In the genomic region with DNA sequence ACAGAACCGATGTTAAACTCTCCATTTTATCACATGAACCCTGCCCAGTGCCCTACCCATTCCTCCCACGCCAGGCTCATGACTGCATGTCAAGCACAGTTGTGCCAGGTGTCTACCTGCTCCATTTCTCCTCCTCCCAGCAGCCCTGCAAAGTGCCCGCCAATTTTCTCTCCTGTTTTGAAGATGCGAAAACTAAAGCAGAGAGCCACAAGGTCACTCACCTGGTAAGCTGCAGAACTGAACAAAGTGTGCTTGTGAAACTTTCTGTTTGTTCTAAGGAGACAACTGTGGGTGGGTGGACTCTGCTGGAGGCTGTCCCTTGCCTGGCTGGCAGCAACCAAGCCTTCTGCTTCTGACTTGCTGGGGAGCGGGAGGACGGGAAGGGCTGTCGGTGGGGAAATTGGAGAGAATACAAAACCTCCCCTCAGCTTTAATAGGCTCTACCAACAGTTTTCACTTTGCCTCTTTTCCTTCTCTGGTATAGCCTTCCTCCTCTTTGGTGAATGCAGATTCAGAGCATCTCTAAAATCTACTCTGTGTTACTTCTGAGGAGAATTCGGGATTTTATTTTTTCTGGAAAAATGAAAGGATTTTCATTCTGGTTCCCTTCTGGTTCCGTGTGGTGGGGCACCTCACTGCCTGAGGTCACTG, we compare ENCODE assay signal across 2 cellular contexts.
TF ChIP-seq lines count a peak whose summit lies in the region.

No MANE protein-coding gene starts in this region.

TF ChIP-seq in HEK293, 187 proteins besides CTCF, POLR2A, EP300 and RAD21:
- TF ChIP-seq, protein P1, sequence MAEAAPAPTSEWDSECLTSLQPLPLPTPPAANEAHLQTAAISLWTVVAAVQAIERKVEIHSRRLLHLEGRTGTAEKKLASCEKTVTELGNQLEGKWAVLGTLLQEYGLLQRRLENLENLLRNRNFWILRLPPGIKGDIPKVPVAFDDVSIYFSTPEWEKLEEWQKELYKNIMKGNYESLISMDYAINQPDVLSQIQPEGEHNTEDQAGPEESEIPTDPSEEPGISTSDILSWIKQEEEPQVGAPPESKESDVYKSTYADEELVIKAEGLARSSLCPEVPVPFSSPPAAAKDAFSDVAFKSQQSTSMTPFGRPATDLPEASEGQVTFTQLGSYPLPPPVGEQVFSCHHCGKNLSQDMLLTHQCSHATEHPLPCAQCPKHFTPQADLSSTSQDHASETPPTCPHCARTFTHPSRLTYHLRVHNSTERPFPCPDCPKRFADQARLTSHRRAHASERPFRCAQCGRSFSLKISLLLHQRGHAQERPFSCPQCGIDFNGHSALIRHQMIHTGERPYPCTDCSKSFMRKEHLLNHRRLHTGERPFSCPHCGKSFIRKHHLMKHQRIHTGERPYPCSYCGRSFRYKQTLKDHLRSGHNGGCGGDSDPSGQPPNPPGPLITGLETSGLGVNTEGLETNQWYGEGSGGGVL (tag by site-specific recombination; IDR thresholded peaks at IDR 0.05): no peak
- TF ChIP-seq ZFHX2 (tag by site-specific recombination; conservative IDR thresholded peaks at IDR 0.05) (peak; percentile 55), ZNF660 (tag by site-specific recombination; IDR thresholded peaks at IDR 0.05) (no peak), ZSCAN16 (tag by site-specific recombination; IDR thresholded peaks at IDR 0.05) (no peak), ZNF132 (tag by site-specific recombination; IDR thresholded peaks at IDR 0.05; ENCODE audit: borderline replicate concordance) (no peak), EGR2 (tag by site-specific recombination; IDR thresholded peaks at IDR 0.05; ENCODE audit: low read depth) (0 out of 2 replicates have a peak, but pooled peaks have one; percentile 23)

TF ChIP-seq in HepG2, 621 proteins besides CTCF, POLR2A, EP300 and RAD21 (continues in another document):
- TF ChIP-seq MATR3 (CRISPR knock-in tag; IDR thresholded peaks at IDR 0.05) (no peak), ZNF614 (CRISPR knock-in tag; IDR thresholded peaks at IDR 0.05; ENCODE audit: borderline replicate concordance) (peak; percentile 77; the same call in 1 of the 2 replicates), ADNP (CRISPR knock-in tag; IDR thresholded peaks at IDR 0.05) (no peak), PTBP1 (IDR thresholded peaks at IDR 0.05; ENCODE audit: low read depth, low read length, poor library complexity, severe bottlenecking) (no peak), BHLHE40 (IDR thresholded peaks at IDR 0.05; ENCODE audit: low read length) (no peak), ZNF782 (CRISPR knock-in tag; IDR thresholded peaks at IDR 0.05; ENCODE audit: borderline replicate concordance) (peak; percentile 24; the same call in 1 of the 2 replicates), RBFOX2 (IDR thresholded peaks at IDR 0.05; ENCODE audit: low read depth, low read length) (no peak), RFXANK (CRISPR knock-in tag; IDR thresholded peaks at IDR 0.05) (no peak), ZC3H13 (CRISPR knock-in tag; IDR thresholded peaks at IDR 0.05) (no peak), HNRNPUL1 (IDR thresholded peaks at IDR 0.05; ENCODE audit: low read depth, low read length) (no peak), KDM5A (IDR thresholded peaks at IDR 0.05; ENCODE audit: borderline replicate concordance, low read length) (no peak), TCF7 (IDR thresholded peaks at IDR 0.05; ENCODE audit: low read depth) (peak; percentile 49), CENPX (CRISPR knock-in tag; IDR thresholded peaks at IDR 0.05) (no peak), ZSCAN22 (CRISPR knock-in tag; IDR thresholded peaks at IDR 0.05) (peak; percentile 58; the same call in 1 of the 2 replicates), RELA (CRISPR knock-in tag; IDR thresholded peaks at IDR 0.05) (0 out of 2 replicates have a peak, but pooled peaks have one; percentile 26), ZNF263 (CRISPR knock-in tag; IDR thresholded peaks at IDR 0.05) (peak; percentile 44; the same call in 1 of the 2 replicates), KDM1A (CRISPR knock-in tag; IDR thresholded peaks at IDR 0.05) (no peak), ZNF644 (CRISPR knock-in tag; IDR thresholded peaks at IDR 0.05; ENCODE audit: low read depth) (peak; percentile 25; the same call in 1 of the 2 replicates), ZFP82 (CRISPR knock-in tag; IDR thresholded peaks at IDR 0.05; ENCODE audit: borderline replicate concordance) (no peak), ZNF331 (CRISPR knock-in tag; IDR thresholded peaks at IDR 0.05) (peak; percentile 83), ZNF724P (CRISPR knock-in tag; IDR thresholded peaks at IDR 0.05; ENCODE audit: borderline replicate concordance) (no peak)
- TF ChIP-seq, protein P2, sequence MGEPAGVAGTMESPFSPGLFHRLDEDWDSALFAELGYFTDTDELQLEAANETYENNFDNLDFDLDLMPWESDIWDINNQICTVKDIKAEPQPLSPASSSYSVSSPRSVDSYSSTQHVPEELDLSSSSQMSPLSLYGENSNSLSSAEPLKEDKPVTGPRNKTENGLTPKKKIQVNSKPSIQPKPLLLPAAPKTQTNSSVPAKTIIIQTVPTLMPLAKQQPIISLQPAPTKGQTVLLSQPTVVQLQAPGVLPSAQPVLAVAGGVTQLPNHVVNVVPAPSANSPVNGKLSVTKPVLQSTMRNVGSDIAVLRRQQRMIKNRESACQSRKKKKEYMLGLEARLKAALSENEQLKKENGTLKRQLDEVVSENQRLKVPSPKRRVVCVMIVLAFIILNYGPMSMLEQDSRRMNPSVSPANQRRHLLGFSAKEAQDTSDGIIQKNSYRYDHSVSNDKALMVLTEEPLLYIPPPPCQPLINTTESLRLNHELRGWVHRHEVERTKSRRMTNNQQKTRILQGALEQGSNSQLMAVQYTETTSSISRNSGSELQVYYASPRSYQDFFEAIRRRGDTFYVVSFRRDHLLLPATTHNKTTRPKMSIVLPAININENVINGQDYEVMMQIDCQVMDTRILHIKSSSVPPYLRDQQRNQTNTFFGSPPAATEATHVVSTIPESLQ (CRISPR knock-in tag; conservative IDR thresholded peaks at IDR 0.05): no peak
- TF ChIP-seq, protein P3, sequence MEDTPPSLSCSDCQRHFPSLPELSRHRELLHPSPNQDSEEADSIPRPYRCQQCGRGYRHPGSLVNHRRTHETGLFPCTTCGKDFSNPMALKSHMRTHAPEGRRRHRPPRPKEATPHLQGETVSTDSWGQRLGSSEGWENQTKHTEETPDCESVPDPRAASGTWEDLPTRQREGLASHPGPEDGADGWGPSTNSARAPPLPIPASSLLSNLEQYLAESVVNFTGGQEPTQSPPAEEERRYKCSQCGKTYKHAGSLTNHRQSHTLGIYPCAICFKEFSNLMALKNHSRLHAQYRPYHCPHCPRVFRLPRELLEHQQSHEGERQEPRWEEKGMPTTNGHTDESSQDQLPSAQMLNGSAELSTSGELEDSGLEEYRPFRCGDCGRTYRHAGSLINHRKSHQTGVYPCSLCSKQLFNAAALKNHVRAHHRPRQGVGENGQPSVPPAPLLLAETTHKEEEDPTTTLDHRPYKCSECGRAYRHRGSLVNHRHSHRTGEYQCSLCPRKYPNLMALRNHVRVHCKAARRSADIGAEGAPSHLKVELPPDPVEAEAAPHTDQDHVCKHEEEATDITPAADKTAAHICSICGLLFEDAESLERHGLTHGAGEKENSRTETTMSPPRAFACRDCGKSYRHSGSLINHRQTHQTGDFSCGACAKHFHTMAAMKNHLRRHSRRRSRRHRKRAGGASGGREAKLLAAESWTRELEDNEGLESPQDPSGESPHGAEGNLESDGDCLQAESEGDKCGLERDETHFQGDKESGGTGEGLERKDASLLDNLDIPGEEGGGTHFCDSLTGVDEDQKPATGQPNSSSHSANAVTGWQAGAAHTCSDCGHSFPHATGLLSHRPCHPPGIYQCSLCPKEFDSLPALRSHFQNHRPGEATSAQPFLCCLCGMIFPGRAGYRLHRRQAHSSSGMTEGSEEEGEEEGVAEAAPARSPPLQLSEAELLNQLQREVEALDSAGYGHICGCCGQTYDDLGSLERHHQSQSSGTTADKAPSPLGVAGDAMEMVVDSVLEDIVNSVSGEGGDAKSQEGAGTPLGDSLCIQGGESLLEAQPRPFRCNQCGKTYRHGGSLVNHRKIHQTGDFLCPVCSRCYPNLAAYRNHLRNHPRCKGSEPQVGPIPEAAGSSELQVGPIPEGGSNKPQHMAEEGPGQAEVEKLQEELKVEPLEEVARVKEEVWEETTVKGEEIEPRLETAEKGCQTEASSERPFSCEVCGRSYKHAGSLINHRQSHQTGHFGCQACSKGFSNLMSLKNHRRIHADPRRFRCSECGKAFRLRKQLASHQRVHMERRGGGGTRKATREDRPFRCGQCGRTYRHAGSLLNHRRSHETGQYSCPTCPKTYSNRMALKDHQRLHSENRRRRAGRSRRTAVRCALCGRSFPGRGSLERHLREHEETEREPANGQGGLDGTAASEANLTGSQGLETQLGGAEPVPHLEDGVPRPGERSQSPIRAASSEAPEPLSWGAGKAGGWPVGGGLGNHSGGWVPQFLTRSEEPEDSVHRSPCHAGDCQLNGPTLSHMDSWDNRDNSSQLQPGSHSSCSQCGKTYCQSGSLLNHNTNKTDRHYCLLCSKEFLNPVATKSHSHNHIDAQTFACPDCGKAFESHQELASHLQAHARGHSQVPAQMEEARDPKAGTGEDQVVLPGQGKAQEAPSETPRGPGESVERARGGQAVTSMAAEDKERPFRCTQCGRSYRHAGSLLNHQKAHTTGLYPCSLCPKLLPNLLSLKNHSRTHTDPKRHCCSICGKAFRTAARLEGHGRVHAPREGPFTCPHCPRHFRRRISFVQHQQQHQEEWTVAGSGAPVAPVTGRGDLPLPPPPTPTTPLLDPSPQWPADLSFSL (CRISPR knock-in tag; IDR thresholded peaks at IDR 0.05): no peak
- TF ChIP-seq, protein P4, sequence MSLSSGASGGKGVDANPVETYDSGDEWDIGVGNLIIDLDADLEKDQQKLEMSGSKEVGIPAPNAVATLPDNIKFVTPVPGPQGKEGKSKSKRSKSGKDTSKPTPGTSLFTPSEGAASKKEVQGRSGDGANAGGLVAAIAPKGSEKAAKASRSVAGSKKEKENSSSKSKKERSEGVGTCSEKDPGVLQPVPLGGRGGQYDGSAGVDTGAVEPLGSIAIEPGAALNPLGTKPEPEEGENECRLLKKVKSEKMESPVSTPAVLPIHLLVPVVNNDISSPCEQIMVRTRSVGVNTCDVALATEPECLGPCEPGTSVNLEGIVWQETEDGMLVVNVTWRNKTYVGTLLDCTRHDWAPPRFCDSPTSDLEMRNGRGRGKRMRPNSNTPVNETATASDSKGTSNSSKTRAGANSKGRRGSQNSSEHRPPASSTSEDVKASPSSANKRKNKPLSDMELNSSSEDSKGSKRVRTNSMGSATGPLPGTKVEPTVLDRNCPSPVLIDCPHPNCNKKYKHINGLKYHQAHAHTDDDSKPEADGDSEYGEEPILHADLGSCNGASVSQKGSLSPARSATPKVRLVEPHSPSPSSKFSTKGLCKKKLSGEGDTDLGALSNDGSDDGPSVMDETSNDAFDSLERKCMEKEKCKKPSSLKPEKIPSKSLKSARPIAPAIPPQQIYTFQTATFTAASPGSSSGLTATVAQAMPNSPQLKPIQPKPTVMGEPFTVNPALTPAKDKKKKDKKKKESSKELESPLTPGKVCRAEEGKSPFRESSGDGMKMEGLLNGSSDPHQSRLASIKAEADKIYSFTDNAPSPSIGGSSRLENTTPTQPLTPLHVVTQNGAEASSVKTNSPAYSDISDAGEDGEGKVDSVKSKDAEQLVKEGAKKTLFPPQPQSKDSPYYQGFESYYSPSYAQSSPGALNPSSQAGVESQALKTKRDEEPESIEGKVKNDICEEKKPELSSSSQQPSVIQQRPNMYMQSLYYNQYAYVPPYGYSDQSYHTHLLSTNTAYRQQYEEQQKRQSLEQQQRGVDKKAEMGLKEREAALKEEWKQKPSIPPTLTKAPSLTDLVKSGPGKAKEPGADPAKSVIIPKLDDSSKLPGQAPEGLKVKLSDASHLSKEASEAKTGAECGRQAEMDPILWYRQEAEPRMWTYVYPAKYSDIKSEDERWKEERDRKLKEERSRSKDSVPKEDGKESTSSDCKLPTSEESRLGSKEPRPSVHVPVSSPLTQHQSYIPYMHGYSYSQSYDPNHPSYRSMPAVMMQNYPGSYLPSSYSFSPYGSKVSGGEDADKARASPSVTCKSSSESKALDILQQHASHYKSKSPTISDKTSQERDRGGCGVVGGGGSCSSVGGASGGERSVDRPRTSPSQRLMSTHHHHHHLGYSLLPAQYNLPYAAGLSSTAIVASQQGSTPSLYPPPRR (CRISPR knock-in tag; IDR thresholded peaks at IDR 0.05; ENCODE audit: borderline replicate concordance): no peak
- TF ChIP-seq, protein P5, sequence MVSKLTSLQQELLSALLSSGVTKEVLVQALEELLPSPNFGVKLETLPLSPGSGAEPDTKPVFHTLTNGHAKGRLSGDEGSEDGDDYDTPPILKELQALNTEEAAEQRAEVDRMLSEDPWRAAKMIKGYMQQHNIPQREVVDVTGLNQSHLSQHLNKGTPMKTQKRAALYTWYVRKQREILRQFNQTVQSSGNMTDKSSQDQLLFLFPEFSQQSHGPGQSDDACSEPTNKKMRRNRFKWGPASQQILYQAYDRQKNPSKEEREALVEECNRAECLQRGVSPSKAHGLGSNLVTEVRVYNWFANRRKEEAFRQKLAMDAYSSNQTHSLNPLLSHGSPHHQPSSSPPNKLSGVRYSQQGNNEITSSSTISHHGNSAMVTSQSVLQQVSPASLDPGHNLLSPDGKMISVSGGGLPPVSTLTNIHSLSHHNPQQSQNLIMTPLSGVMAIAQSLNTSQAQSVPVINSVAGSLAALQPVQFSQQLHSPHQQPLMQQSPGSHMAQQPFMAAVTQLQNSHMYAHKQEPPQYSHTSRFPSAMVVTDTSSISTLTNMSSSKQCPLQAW (CRISPR knock-in tag; IDR thresholded peaks at IDR 0.05): no peak; the same call in 1 of the 2 replicates
- TF ChIP-seq, protein P6, sequence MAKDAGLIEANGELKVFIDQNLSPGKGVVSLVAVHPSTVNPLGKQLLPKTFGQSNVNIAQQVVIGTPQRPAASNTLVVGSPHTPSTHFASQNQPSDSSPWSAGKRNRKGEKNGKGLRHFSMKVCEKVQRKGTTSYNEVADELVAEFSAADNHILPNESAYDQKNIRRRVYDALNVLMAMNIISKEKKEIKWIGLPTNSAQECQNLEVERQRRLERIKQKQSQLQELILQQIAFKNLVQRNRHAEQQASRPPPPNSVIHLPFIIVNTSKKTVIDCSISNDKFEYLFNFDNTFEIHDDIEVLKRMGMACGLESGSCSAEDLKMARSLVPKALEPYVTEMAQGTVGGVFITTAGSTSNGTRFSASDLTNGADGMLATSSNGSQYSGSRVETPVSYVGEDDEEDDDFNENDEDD (CRISPR knock-in tag; IDR thresholded peaks at IDR 0.05; ENCODE audit: borderline replicate concordance): peak; percentile 90; the same call in 1 of the 2 replicates
